8 cellular contexts compared by ENCODE assay signal in the genomic region with DNA sequence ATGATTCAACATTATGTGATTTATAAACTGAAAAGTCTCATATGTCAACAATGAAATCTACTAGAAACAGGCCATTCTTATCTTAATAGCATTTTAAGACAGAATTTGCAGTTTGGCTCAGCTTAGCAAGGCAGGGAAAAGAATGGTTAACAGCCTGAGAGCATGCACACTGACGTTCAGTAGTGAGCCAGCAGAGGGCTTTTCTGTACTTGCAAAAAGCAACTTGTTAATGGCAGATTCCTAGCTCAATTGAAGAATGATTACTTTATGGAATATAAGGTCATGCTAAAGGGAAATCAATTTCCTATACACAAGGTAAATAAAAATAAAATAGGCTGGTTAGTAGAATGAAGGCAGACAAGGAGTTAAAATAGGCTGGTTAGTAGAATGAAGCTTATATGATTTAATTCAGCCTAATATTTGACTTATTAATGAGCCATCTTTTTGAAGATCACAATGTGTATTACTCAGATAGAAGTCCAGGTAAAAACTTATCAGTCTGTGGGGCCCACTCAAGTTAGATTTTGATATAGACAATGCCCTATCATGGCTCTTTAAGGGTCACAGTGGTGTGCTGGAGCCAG.
A peak's percentile ranks its signal among the peaks of the same experiment; 100 is the strongest.
DNase-seq lines count a peak whose midpoint lies in the region; ATAC-seq, FAIRE-seq and TF ChIP-seq lines count a peak whose summit lies in the region.

No MANE protein-coding gene starts in this region.

- no peak overlapping the region for H3K27ac Mint-ChIP-seq in astrocyte (ENCODE audit: unreplicated experiment)

- no peak overlapping the region for H3K27ac ChIP-seq in astrocyte (ENCODE audit: low read depth, low read length)

- H2AFZ ChIP-seq in astrocyte (ENCODE audit: low read depth, low read length), result no peak overlapping the region

- no peaks in the 10 kb centered on the region for H3K36me3 ChIP-seq in astrocyte (ENCODE audit: insufficient read depth, low read length)

- H3K4me3 ChIP-seq in astrocyte (ENCODE audit: insufficient read depth, low read depth, low read length), result no peak overlapping the region

- no peaks in the 10 kb centered on the region for H4K20me1 ChIP-seq in astrocyte (ENCODE audit: insufficient read depth, low read length)

- no peak overlapping the region for H3K9ac ChIP-seq in astrocyte (ENCODE audit: low read length)

- H3K4me1 ChIP-seq in astrocyte (ENCODE audit: insufficient read depth, low read length), result no peaks in the 10 kb centered on the region

- no peaks in the 10 kb centered on the region for H3K9me3 ChIP-seq in astrocyte (ENCODE audit: insufficient read depth, low read depth, low read length)

- no peak overlapping the region for H3K4me2 ChIP-seq in astrocyte (ENCODE audit: low read length)

- peaks cover 9% of the 10 kb centered on the region for H3K4me1 Mint-ChIP-seq in astrocyte (ENCODE audit: low read depth, unreplicated experiment)

- FAIRE-seq in astrocyte (lab: Jason Lieb, UNC), result peak; percentile 9

- peak; percentile 84 for TF ChIP-seq CTCF in astrocyte (IDR thresholded peaks at IDR 0.05; ENCODE audit: insufficient read depth, low read depth, low read length)

- no peak overlapping the region for H3K4me3 Mint-ChIP-seq in astrocyte (ENCODE audit: unreplicated experiment)

- H3K27me3 Mint-ChIP-seq in astrocyte (ENCODE audit: low read depth, unreplicated experiment), result no peaks in the 10 kb centered on the region

- no peaks in the 10 kb centered on the region for H3K27me3 ChIP-seq in astrocyte (ENCODE audit: insufficient read depth, low read length)

- H3K9me3 Mint-ChIP-seq in astrocyte (ENCODE audit: unreplicated experiment), result no peaks in the 10 kb centered on the region

- H3K36me3 Mint-ChIP-seq in astrocyte (ENCODE audit: low read depth, unreplicated experiment), result no peaks in the 10 kb centered on the region

- peak; percentile 76 for ATAC-seq in GM21367 (IDR thresholded peaks at IDR 0.05; ENCODE audit: unreplicated experiment)
- peak; percentile 40 for ATAC-seq in left lobe of liver
- no peak for ATAC-seq in GM21528 (IDR thresholded peaks at IDR 0.05; ENCODE audit: low FRiP score, unreplicated experiment)

- no peaks in the 10 kb centered on the region for H3K79me2 ChIP-seq in astrocyte (ENCODE audit: insufficient read depth, low read length)

- peak; percentile 71 for DNase-seq in DMS 273 (lab: John Stamatoyannopoulos, UW; ENCODE audit: unreplicated experiment)
- DNase-seq in NCI-H1105 (lab: John Stamatoyannopoulos, UW), result peak; percentile 12
- peak; percentile 54 for DNase-seq in astrocyte (ENCODE audit: low read depth)
- no peak for DNase-seq in left lobe of liver (ENCODE audit: low spot score)
- DNase-seq in effector CD8-positive, alpha-beta T cell (lab: John Stamatoyannopoulos, UW), result no peak
- no peak for DNase-seq in 8988T

Comparison
In these comparisons a context has a peak if more than half of its experiments do, and no peak if none do; other contexts are left out.
1. DNase-seq: peak in DMS 273 (single experiment), NCI-H1105 (single experiment) and astrocyte (single experiment); none in left lobe of liver (single experiment), effector CD8-positive, alpha-beta T cell (single experiment) and 8988T (single experiment).